Comparison of ENCODE assay signal across 1 cellular context in genomic region chr22:36267896-36268485, GRCh38.
TF ChIP-seq lines count a peak whose summit lies in the region.

No MANE protein-coding gene starts in this region.

TF ChIP-seq in IMR-90, 13 proteins besides CTCF, POLR2A, EP300 and RAD21:
- no peak for TF ChIP-seq BHLHE40 (IDR thresholded peaks at IDR 0.05; ENCODE audit: low read depth, low read length)
- TF ChIP-seq CHD1 (IDR thresholded peaks at IDR 0.05; ENCODE audit: low read depth, low read length) = no peak
- TF ChIP-seq SMC3 (IDR thresholded peaks at IDR 0.05; ENCODE audit: low read depth, low read length) = no peak
- no peak for TF ChIP-seq MAZ (IDR thresholded peaks at IDR 0.05; ENCODE audit: borderline replicate concordance, low read depth, low read length)
- no peak for TF ChIP-seq NFE2L2 (IDR thresholded peaks at IDR 0.05; ENCODE audit: low read depth, low read length)
- no peak for TF ChIP-seq USF2 (IDR thresholded peaks at IDR 0.05; ENCODE audit: low read depth, low read length)
- TF ChIP-seq CEBPB (IDR thresholded peaks at IDR 0.05; ENCODE audit: low read depth, low read length) = no peak
- no peak for TF ChIP-seq FOS (IDR thresholded peaks at IDR 0.05; ENCODE audit: low read depth, low read length)
- TF ChIP-seq RFX5 (IDR thresholded peaks at IDR 0.05; ENCODE audit: low read depth, low read length) = no peak
- TF ChIP-seq MXI1 (IDR thresholded peaks at IDR 0.05; ENCODE audit: borderline replicate concordance, low read depth, low read length) = no peak
- TF ChIP-seq ELK1 (IDR thresholded peaks at IDR 0.05; ENCODE audit: borderline replicate concordance, low read depth, low read length) = no peak
- no peak for TF ChIP-seq RCOR1 (IDR thresholded peaks at IDR 0.05; ENCODE audit: insufficient replicate concordance, low read length)
- TF ChIP-seq MAFK (IDR thresholded peaks at IDR 0.05; ENCODE audit: low read depth, low read length) = no peak
TF ChIP-seq in IMR-90: peak in this region for 0.
